8 cellular contexts compared by ENCODE assay signal in genomic region chr1:178532392-178532791, GRCh38. TPM values are rescaled to one million over a fixed set of nuclear protein-coding genes. Genes with fewer than 3 reads are reported as not detected.
DNase-seq lines count a peak whose midpoint lies in the region; ATAC-seq and TF ChIP-seq lines count a peak whose summit lies in the region.

No MANE protein-coding gene starts in this region.

- H3K36me3 ChIP-seq in H7 (replicated peaks; ENCODE audit: control insufficient read depth, insufficient read depth, low read length) (no peaks in the 10 kb centered on the region), SK-N-SH (replicated peaks in 1 of 2; ENCODE audit: control insufficient read depth in 1 of 2, insufficient read depth in 2 of 2, low read length in 1 of 2) (no peaks in the 10 kb centered on the region), trophoblast cell (ENCODE audit: control insufficient read depth in 1 of 2, insufficient read depth in 2 of 2, low read length in 2 of 2) (no peaks in the 10 kb centered on the region), upper lobe of left lung (no peaks in the 10 kb centered on the region)

- H3K18ac ChIP-seq in trophoblast cell (ENCODE audit: low read length) = no peak overlapping the region

- intact Hi-C loops in Right ventricle myocardium superior (cut with DNase I) = no loop called here

- no peaks in the 10 kb centered on the region for H3K9me3 ChIP-seq in SK-N-SH
- H3K9me3 ChIP-seq in trophoblast cell (ENCODE audit: insufficient read depth, low read depth, low read length) = no peaks in the 10 kb centered on the region
- no peaks in the 10 kb centered on the region for H3K9me3 ChIP-seq in upper lobe of left lung

- WGBS in SK-N-SH (ENCODE audit: low lambda C conversion rate) = 26% methylated on average over 8 of the region's 13 CpGs
- WGBS in trophoblast cell (ENCODE audit: extremely low coverage, insufficient coverage, insufficient read length) = no CpG with 5 or more reads among the region's 13 CpGs
- 16 to 18% methylated on average over 13 of the region's 13 CpGs for WGBS in upper lobe of left lung, 2 donors

- no peak overlapping the region for H3K14ac ChIP-seq in trophoblast cell (ENCODE audit: low read length)

- H3K4ac ChIP-seq in trophoblast cell (ENCODE audit: low read depth, low read length) = no peak overlapping the region

- POLR2A ChIA-PET in SK-N-SH (lab: Yijun Ruan, JAX) = no interaction called here

- H3K79me1 ChIP-seq in trophoblast cell (ENCODE audit: low read length) = no peaks in the 10 kb centered on the region

- peaks cover 17% of the 10 kb centered on the region for H3F3A ChIP-seq in SK-N-SH (replicated peaks; ENCODE audit: insufficient read depth)

- H2BK5ac ChIP-seq in trophoblast cell (ENCODE audit: low read depth, low read length, poor library complexity) = no peak overlapping the region

- TF ChIP-seq CTCF in SK-N-SH (IDR thresholded peaks at IDR 0.05) (peak; percentile 95), upper lobe of left lung (IDR thresholded peaks at IDR 0.05) (peak; percentile 78 to 91 (median 84))

- DNase-seq in EH (ENCODE audit: low read depth) (peak; percentile 81), H7 (peak; percentile 92), NAMALWA (ENCODE audit: low spot score) (peak; percentile 84), SK-N-SH (peak; percentile 84), Right ventricle myocardium superior (peak; percentile 92), trophoblast cell (peak; percentile 85 to 92), upper lobe of left lung (peak; percentile 84 to 90)
- DNase-seq in activated naive CD4-positive, alpha-beta T cell treated with anti-CD3 and anti-CD28 coated beads, Interleukin-2, amount 50 U/mL, for 16 hours = peak; percentile 75

- H3K79me2 ChIP-seq in SK-N-SH (ENCODE audit: insufficient read depth) (no peaks in the 10 kb centered on the region), trophoblast cell (ENCODE audit: control insufficient read depth, insufficient read depth, low read length, poor library complexity) (no peaks in the 10 kb centered on the region)

- no peak overlapping the region for H2BK120ac ChIP-seq in trophoblast cell (ENCODE audit: insufficient read depth, low read length, poor library complexity)

- no peak overlapping the region for H2AK5ac ChIP-seq in trophoblast cell (ENCODE audit: low read length)

- TF ChIP-seq POLR2A in upper lobe of left lung (IDR thresholded peaks at IDR 0.05) = no peak

- H4K20me1 ChIP-seq in SK-N-SH (ENCODE audit: insufficient read depth) = no peaks in the 10 kb centered on the region

- H4K12ac ChIP-seq in trophoblast cell (ENCODE audit: low read depth, low read length) = no peak overlapping the region

- H3K27me3 ChIP-seq in H7 (ENCODE audit: control insufficient read depth, insufficient read depth, low read length) (no peaks in the 10 kb centered on the region), SK-N-SH (ENCODE audit: insufficient read depth) (no peaks in the 10 kb centered on the region), trophoblast cell (ENCODE audit: insufficient read depth, low read length) (no peaks in the 10 kb centered on the region), upper lobe of left lung (no peaks in the 10 kb centered on the region)

- no peak overlapping the region for H4K91ac ChIP-seq in trophoblast cell (ENCODE audit: low read depth, low read length)

- H2AFZ ChIP-seq in SK-N-SH (ENCODE audit: low read depth) = peak overlapping the region; percentile 73; the same call in 1 of the 2 replicates
- no peak overlapping the region for H2AFZ ChIP-seq in trophoblast cell (ENCODE audit: insufficient read depth, low read length, poor library complexity)

- H3K9me2 ChIP-seq in SK-N-SH = no peaks in the 10 kb centered on the region

- no peak for TF ChIP-seq EP300 in SK-N-SH (IDR thresholded peaks at IDR 0.05; ENCODE audit: borderline replicate concordance in 1 of 2, low read depth in 1 of 2, low read length in 1 of 2)
- no peak for TF ChIP-seq EP300 in upper lobe of left lung (IDR thresholded peaks at IDR 0.05)

- ATAC-seq in Right ventricle myocardium superior (ENCODE audit: poor library complexity) = peak; percentile 67
- peak; percentile 84 to 87 for ATAC-seq in upper lobe of left lung (ENCODE audit: low FRiP score in 2 of 2)

- H3K9ac ChIP-seq in SK-N-SH = no peak overlapping the region
- no peak overlapping the region for H3K9ac ChIP-seq in trophoblast cell (ENCODE audit: low read length)

- H3K4me1 ChIP-seq in SK-N-SH (ENCODE audit: control insufficient read depth in 1 of 2, insufficient read depth in 2 of 2, low read depth in 1 of 2, low read length in 1 of 2) = peaks cover 20 to 21% of the 10 kb centered on the region in 2 experiments; a peak in 3 of 4 replicates
- H3K4me1 ChIP-seq in trophoblast cell (ENCODE audit: control insufficient read depth in 1 of 2, insufficient read depth in 2 of 2, low read length in 2 of 2) = peaks cover 16 to 17% of the 10 kb centered on the region in 2 experiments
- peaks cover 0 to 9% (median 8%) of the 10 kb centered on the region in 4 donors for H3K4me1 ChIP-seq in upper lobe of left lung

- H3K4me2 ChIP-seq in SK-N-SH (peak overlapping the region; percentile 34; the same call in 1 of the 2 replicates), trophoblast cell (ENCODE audit: low read length) (no peak overlapping the region)

- no peak overlapping the region for H4K8ac ChIP-seq in trophoblast cell (ENCODE audit: low read depth, low read length)

- H3K4me3 ChIP-seq in H7 (ENCODE audit: insufficient read depth, low read depth, low read length) = no peak overlapping the region
- peak overlapping the region in 1 of 2 experiments; percentile 18; a peak in 1 of 4 replicates for H3K4me3 ChIP-seq in SK-N-SH (ENCODE audit: low read depth in 2 of 2, low read length in 1 of 2)
- no peak overlapping the region for H3K4me3 ChIP-seq in trophoblast cell (ENCODE audit: low read depth, low read length)
- no peak overlapping the region for H3K4me3 ChIP-seq in upper lobe of left lung

- H3K23ac ChIP-seq in trophoblast cell (ENCODE audit: low read length) = no peak overlapping the region

- TF ChIP-seq RAD21 in SK-N-SH (IDR thresholded peaks at IDR 0.05; ENCODE audit: low read length) = peak; percentile 85

- H3K27ac ChIP-seq in SK-N-SH (ENCODE audit: low read depth in 2 of 2, low read length in 1 of 2) = no peak overlapping the region
- no peak overlapping the region for H3K27ac ChIP-seq in trophoblast cell (ENCODE audit: low read depth, low read length)
- H3K27ac ChIP-seq in upper lobe of left lung = no peak overlapping the region

- CTCF ChIA-PET in SK-N-SH (lab: Yijun Ruan, JAX) = interaction anchor here (0.6 to 6.9 kb wide), 51 partner anchors 9 to 838 kb away, joined by 3 to 68 read pairs (median 4); partner anchors contain the start of gene TOR3A

- H2BK12ac ChIP-seq in trophoblast cell (ENCODE audit: low read length) = no peak overlapping the region

TF ChIP-seq in SK-N-SH, 30 proteins besides CTCF, POLR2A, EP300 and RAD21 (continues in another document):
- TF ChIP-seq JUND (IDR thresholded peaks at IDR 0.05) = no peak
- TF ChIP-seq FOXJ3 (CRISPR knock-in tag; IDR thresholded peaks at IDR 0.05) = no peak
- no peak for TF ChIP-seq PBX3 (IDR thresholded peaks at IDR 0.05)
- no peak for TF ChIP-seq FOSL2 (IDR thresholded peaks at IDR 0.05; ENCODE audit: borderline replicate concordance, low read depth)
- TF ChIP-seq RCOR1 (IDR thresholded peaks at IDR 0.05; ENCODE audit: low read length) = no peak
- TF ChIP-seq CHD2 (IDR thresholded peaks at IDR 0.05; ENCODE audit: low read length, partially characterized antibody) = peak; percentile 22
- TF ChIP-seq SIN3A (IDR thresholded peaks at IDR 0.05; ENCODE audit: borderline replicate concordance, low read depth, low read length) = no peak
- TF ChIP-seq RFX5 (IDR thresholded peaks at IDR 0.05; ENCODE audit: low read length) = no peak
- no peak for TF ChIP-seq YY1 (IDR thresholded peaks at IDR 0.05; ENCODE audit: low read depth)
- TF ChIP-seq ZBTB33 (IDR thresholded peaks at IDR 0.05; ENCODE audit: borderline replicate concordance, low read depth) = no peak
- TF ChIP-seq RXRA (IDR thresholded peaks at IDR 0.05; ENCODE audit: borderline replicate concordance, low read depth) = no peak
- no peak for TF ChIP-seq FOXM1 (IDR thresholded peaks at IDR 0.05; ENCODE audit: low read depth)

RNA-seq across cellular contexts. Expression of gene TEX35, which starts 19.5 kb away (rescaled TPM):
- total RNA-seq in H7 (2014; rRNA removed; shearing (Covaris generic)) = not detected in 2 replicates
- polyA plus RNA-seq in SK-N-SH (2012; rRNA removed) = 0.03 TPM in 1 of 2 replicates, not detected in the other
- 0.03 TPM in 1 of 2 replicates, not detected in the other for polyA plus RNA-seq in SK-N-SH (2012; cell fraction: cytosol; rRNA removed)
- 0.06 and 0.15 TPM in 2 replicates for polyA plus RNA-seq in SK-N-SH (2012; cell fraction: nucleus; rRNA removed)
- total RNA-seq in Right ventricle myocardium superior (0.40 TPM), upper lobe of left lung (not detected)
- polyA plus RNA-seq in trophoblast cell (2013) = 0.08 and 0.31 TPM in 2 replicates

RNA-seq across cellular contexts. Expression of gene CLEC20A, which starts 35.6 kb away (rescaled TPM):
- total RNA-seq in H7 (2014; rRNA removed; shearing (Covaris generic)) = not detected in 2 replicates
- not detected in 2 replicates for polyA plus RNA-seq in SK-N-SH (2012; rRNA removed)
- polyA plus RNA-seq in SK-N-SH (2012; cell fraction: cytosol; rRNA removed) = not detected in 2 replicates
- not detected in 2 replicates for polyA plus RNA-seq in SK-N-SH (2012; cell fraction: nucleus; rRNA removed)
- total RNA-seq in Right ventricle myocardium superior = not detected
- not detected in 2 replicates for polyA plus RNA-seq in trophoblast cell (2013)
- total RNA-seq in upper lobe of left lung = not detected
